11 cellular contexts compared by ENCODE assay signal in the genomic region with DNA sequence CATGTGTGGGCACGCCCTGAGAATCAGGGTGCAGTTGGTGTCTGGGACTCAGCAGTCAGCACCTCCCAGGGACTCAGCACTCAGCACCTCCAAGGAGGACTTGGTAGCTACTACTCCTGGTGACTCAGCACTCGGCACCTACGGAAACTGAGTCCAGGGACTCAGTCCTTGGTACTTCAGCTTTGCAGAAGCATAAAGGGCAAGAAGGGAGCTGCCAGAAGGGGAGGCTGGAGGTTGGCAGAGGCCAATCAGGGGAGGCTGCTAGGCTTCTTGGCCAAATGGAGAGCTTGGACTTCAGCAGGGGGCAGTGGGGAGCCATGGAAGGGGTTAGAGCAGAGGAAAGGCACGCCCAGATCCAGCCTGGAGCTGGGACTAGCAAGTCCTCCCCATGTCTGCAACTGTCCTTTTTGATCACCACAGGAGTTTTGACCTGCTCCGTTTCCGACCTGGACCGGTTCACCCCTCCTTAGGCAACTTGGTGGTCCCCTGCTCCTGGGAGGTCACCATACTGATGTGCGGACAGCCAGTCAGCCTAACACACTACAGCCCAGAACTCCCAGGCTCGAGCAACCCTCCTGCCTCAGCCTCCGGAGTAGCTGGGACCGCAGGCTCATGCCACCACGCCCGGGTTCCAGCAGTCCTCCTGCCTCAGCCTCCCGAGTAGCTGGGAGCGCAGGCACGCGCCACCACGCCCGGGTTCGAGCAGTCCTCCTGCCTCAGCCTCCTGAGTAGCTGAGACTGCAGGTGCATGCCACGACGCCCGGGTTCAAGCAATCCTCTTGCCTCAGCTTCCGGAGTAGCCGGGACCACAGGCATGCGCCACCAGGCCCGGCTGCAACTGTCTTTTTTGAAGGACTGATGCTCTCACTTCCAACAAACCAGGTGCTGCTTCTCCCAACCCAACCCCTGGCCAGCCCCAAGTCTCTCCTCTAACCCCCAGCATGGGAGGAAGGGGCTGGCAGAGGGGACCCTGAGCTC. TPM values are rescaled to one million over a fixed set of nuclear protein-coding genes. Genes with fewer than 3 reads are reported as not detected.
DNase-seq lines count a peak whose midpoint lies in the region; ATAC-seq, FAIRE-seq and TF ChIP-seq lines count a peak whose summit lies in the region.
"Had no signal": no experiment of that assay in that cellular context is flagged by ENCODE, and none has a peak within 500 bp of the region (broad histone marks: within the 10 kb centered on the region; RNA-seq: fewer than 3 reads in every experiment).

No MANE protein-coding gene starts in this region.

- H3K36me3 Mint-ChIP-seq in activated T-helper 2 cell treated with anti-CD3 and anti-CD28 coated beads, Interferon-gamma antibody, Interleukin-2, Interleukin-4, amounts not matched to agents 10 μg/mL and 5 μg/mL and 100 μg/mL, durations not matched to agents 14 hours and 24 hours and 36 hours (ENCODE audit: low read depth): no peaks in the 10 kb centered on the region

- peaks cover 10% of the 10 kb centered on the region; the same call in 1 of the 2 replicates for H3F3A ChIP-seq in GM23248 (ENCODE audit: insufficient read depth)

- peaks cover 13% of the 10 kb centered on the region for H3K4me1 Mint-ChIP-seq in activated T-helper 2 cell treated with anti-CD3 and anti-CD28 coated beads, Interferon-gamma antibody, Interleukin-2, Interleukin-4, amounts not matched to agents 10 μg/mL and 5 μg/mL and 100 μg/mL, durations not matched to agents 14 hours and 24 hours and 36 hours (ENCODE audit: low read depth)

- H3K4me2 ChIP-seq in GM23248 (ENCODE audit: unreplicated experiment): no peak overlapping the region

- WGBS in GM23248 (ENCODE audit: low coverage in 1 of 2, low lambda C conversion rate in 2 of 2, missing lambda C conversion rate in 2 of 2), 2 experiments: 77% methylated on average over 24 to 27 of the region's 27 CpGs

- no peaks in the 10 kb centered on the region for H3K9me3 Mint-ChIP-seq in activated T-helper 2 cell treated with anti-CD3 and anti-CD28 coated beads, Interferon-gamma antibody, Interleukin-2, Interleukin-4, amounts not matched to agents 10 μg/mL and 5 μg/mL and 100 μg/mL, durations not matched to agents 14 hours and 24 hours and 36 hours

- no peak overlapping the region for H3K27ac Mint-ChIP-seq in activated T-helper 2 cell treated with anti-CD3 and anti-CD28 coated beads, Interferon-gamma antibody, Interleukin-2, Interleukin-4, amounts not matched to agents 10 μg/mL and 5 μg/mL and 100 μg/mL, durations not matched to agents 14 hours and 24 hours and 36 hours

- in situ Hi-C loops in GM23248 (cut with MboI): no loop called here

- H3K4me3 Mint-ChIP-seq in activated T-helper 2 cell treated with anti-CD3 and anti-CD28 coated beads, Interferon-gamma antibody, Interleukin-2, Interleukin-4, amounts not matched to agents 10 μg/mL and 5 μg/mL and 100 μg/mL, durations not matched to agents 14 hours and 24 hours and 36 hours (ENCODE audit: low read depth): peak overlapping the region; percentile 76

- no peak overlapping the region for H3K9ac ChIP-seq in GM23248

- H3K9me2 ChIP-seq in GM23248 (ENCODE audit: insufficient read depth): no peaks in the 10 kb centered on the region

- H3K4me3 ChIP-seq in GM23248: no peak overlapping the region

- H3K27me3 ChIP-seq in GM23248 (replicated peaks; ENCODE audit: insufficient read depth): peaks cover 2% of the 10 kb centered on the region; the same call in 1 of the 2 replicates

- no peaks in the 10 kb centered on the region for H3K79me2 ChIP-seq in GM23248 (ENCODE audit: insufficient read depth)

- no peaks in the 10 kb centered on the region for H4K20me1 ChIP-seq in GM23248 (ENCODE audit: insufficient read depth)

- ATAC-seq in left lobe of liver (peak; percentile 13), HG03520 (IDR thresholded peaks at IDR 0.05; ENCODE audit: unreplicated experiment) (no peak)

- no peak for FAIRE-seq in GM12891 (lab: Jason Lieb, UNC)
- FAIRE-seq: GM18507 had no signal

- H3K36me3 ChIP-seq in GM23248 (ENCODE audit: low read depth): no peaks in the 10 kb centered on the region

- H3K27ac ChIP-seq in GM23248: no peak overlapping the region

- H3K4me1 ChIP-seq in GM23248 (ENCODE audit: insufficient read depth): peaks cover 12% of the 10 kb centered on the region

- H3K27me3 Mint-ChIP-seq in activated T-helper 2 cell treated with anti-CD3 and anti-CD28 coated beads, Interferon-gamma antibody, Interleukin-2, Interleukin-4, amounts not matched to agents 10 μg/mL and 5 μg/mL and 100 μg/mL, durations not matched to agents 14 hours and 24 hours and 36 hours (ENCODE audit: low read depth): peaks cover 3% of the 10 kb centered on the region

- TF ChIP-seq POLR2A in GM12891 (IDR thresholded peaks at IDR 0.05; ENCODE audit: low read depth, low read length): no peak

- no peaks in the 10 kb centered on the region for H3K9me3 ChIP-seq in GM23248 (ENCODE audit: low read depth)

- DNase-seq in CD1c-positive myeloid dendritic cell (ENCODE audit: extremely low spot score): peak; percentile 18
- DNase-seq in GM23248: peak; percentile 34
- no peak for DNase-seq in activated T-helper 2 cell treated with anti-CD3 and anti-CD28 coated beads, Interferon-gamma antibody, Interleukin-2, Interleukin-4, amounts not matched to agents 10 μg/mL and 5 μg/mL and 100 μg/mL, durations not matched to agents 14 hours and 24 hours and 36 hours (ENCODE audit: low spot score)
- DNase-seq in left lobe of liver (ENCODE audit: low spot score): no peak
- DNase-seq in COR-L47 (lab: John Stamatoyannopoulos, UW): no peak
- DNase-seq in GM12891 (ENCODE audit: insufficient read length, low spot score): no peak
- no peak for DNase-seq in NCI-H345 treated with DMSO at 0.1 percent for 48 hours (lab: John Stamatoyannopoulos, UW; ENCODE audit: unreplicated experiment)
- DNase-seq: NCI-H510A, nucleus accumbens had no signal

- intact Hi-C loops in activated T-helper 2 cell treated with anti-CD3 and anti-CD28 coated beads, Interferon-gamma antibody, Interleukin-2, Interleukin-4, amounts not matched to agents 10 μg/mL and 5 μg/mL and 100 μg/mL, durations not matched to agents 14 hours and 24 hours and 36 hours (cut with micrococcal nuclease): no loop called here

- H2AFZ ChIP-seq in GM23248: no peak overlapping the region

TF ChIP-seq in GM12891, 5 proteins besides CTCF, POLR2A, EP300 and RAD21:
- no peak for TF ChIP-seq POU2F2 (IDR thresholded peaks at IDR 0.05; ENCODE audit: low read depth, low read length)
- no peak for TF ChIP-seq PAX5 (IDR thresholded peaks at IDR 0.05; ENCODE audit: insufficient read depth, low read length, severe bottlenecking)
- no peak for TF ChIP-seq TAF1 (IDR thresholded peaks at IDR 0.05; ENCODE audit: low read depth, low read length)
- no peak for TF ChIP-seq SPI1 (IDR thresholded peaks at IDR 0.05; ENCODE audit: low read depth, low read length)
- TF ChIP-seq POLR2AphosphoS5 (IDR thresholded peaks at IDR 0.05; ENCODE audit: low read depth, low read length): no peak
TF ChIP-seq in GM12891: peak in this region for 0.

RNA-seq across cellular contexts. Expression of a gene that starts 1.5 kb away (rescaled TPM):
- not detected in 2 replicates for total RNA-seq in GM23248 (2014; rRNA removed; shearing (Covaris generic))
- not detected in 2 replicates for polyA plus RNA-seq in GM23248 (2016; fragmentation: Nextera tagmentation; extraction: Ambion mirVana)
- 35.4 and 36.9 TPM in 2 replicates for total RNA-seq in activated T-helper 2 cell treated with anti-CD3 and anti-CD28 coated beads, Interferon-gamma antibody, Interleukin-2, Interleukin-4, amounts not matched to agents 10 μg/mL and 5 μg/mL and 100 μg/mL, durations not matched to agents 14 hours and 24 hours and 36 hours
- 0.83 TPM for total RNA-seq in left lobe of liver
- 30.5 TPM for polyA plus RNA-seq in GM12891 (2012; ENCODE audit: low read depth, missing spikeins)

RNA-seq across cellular contexts. Expression of a gene that starts 9.7 kb away (rescaled TPM):
- 29.2 and 44.1 TPM in 2 replicates for total RNA-seq in GM23248 (2014; rRNA removed; shearing (Covaris generic))
- 20.1 and 22.2 TPM in 2 replicates for polyA plus RNA-seq in GM23248 (2016; fragmentation: Nextera tagmentation; extraction: Ambion mirVana)
- total RNA-seq in activated T-helper 2 cell treated with anti-CD3 and anti-CD28 coated beads, Interferon-gamma antibody, Interleukin-2, Interleukin-4, amounts not matched to agents 10 μg/mL and 5 μg/mL and 100 μg/mL, durations not matched to agents 14 hours and 24 hours and 36 hours: 32.1 and 34.4 TPM in 2 replicates
- 10.2 TPM for total RNA-seq in left lobe of liver
- 7.6 TPM for polyA plus RNA-seq in GM12891 (2012; ENCODE audit: low read depth, missing spikeins)

RNA-seq across cellular contexts. Expression of a gene that starts 25.6 kb away (rescaled TPM):
- total RNA-seq in GM23248 (2014; rRNA removed; shearing (Covaris generic)): 17.7 and 28.3 TPM in 2 replicates
- 59.5 and 61.1 TPM in 2 replicates for polyA plus RNA-seq in GM23248 (2016; fragmentation: Nextera tagmentation; extraction: Ambion mirVana)
- 41.5 and 53.4 TPM in 2 replicates for total RNA-seq in activated T-helper 2 cell treated with anti-CD3 and anti-CD28 coated beads, Interferon-gamma antibody, Interleukin-2, Interleukin-4, amounts not matched to agents 10 μg/mL and 5 μg/mL and 100 μg/mL, durations not matched to agents 14 hours and 24 hours and 36 hours
- total RNA-seq in left lobe of liver: 96.2 TPM
- polyA plus RNA-seq in GM12891 (2012; ENCODE audit: low read depth, missing spikeins): 4.6 TPM

RNA-seq across cellular contexts. Expression of a gene that starts 46.3 kb away (rescaled TPM):
- total RNA-seq in GM23248 (2014; rRNA removed; shearing (Covaris generic)): 1.2 and 4.9 TPM in 2 replicates
- 2.2 and 2.4 TPM in 2 replicates for polyA plus RNA-seq in GM23248 (2016; fragmentation: Nextera tagmentation; extraction: Ambion mirVana)
- total RNA-seq in activated T-helper 2 cell treated with anti-CD3 and anti-CD28 coated beads, Interferon-gamma antibody, Interleukin-2, Interleukin-4, amounts not matched to agents 10 μg/mL and 5 μg/mL and 100 μg/mL, durations not matched to agents 14 hours and 24 hours and 36 hours: not detected in 2 replicates
- total RNA-seq in left lobe of liver: 1.2 TPM
- polyA plus RNA-seq in GM12891 (2012; ENCODE audit: low read depth, missing spikeins): 0.09 TPM

Comparison
In these comparisons a context has a peak if more than half of its experiments do, and no peak if none do; other contexts are left out.
1. DNase-seq: peak in CD1c-positive myeloid dendritic cell (single experiment) and GM23248 (single experiment); none in activated T-helper 2 cell treated with anti-CD3 and anti-CD28 coated beads, Interferon-gamma antibody, Interleukin-2, Interleukin-4, amounts not matched to agents 10 μg/mL and 5 μg/mL and 100 μg/mL, durations not matched to agents 14 hours and 24 hours and 36 hours (single experiment), left lobe of liver (single experiment), COR-L47 (single experiment), GM12891 (single experiment) and NCI-H345 treated with DMSO at 0.1 percent for 48 hours (single experiment).
2. RNA of a gene that starts 1.5 kb away (total RNA-seq): 35.4 to 36.9 TPM in activated T-helper 2 cell treated with anti-CD3 and anti-CD28 coated beads, Interferon-gamma antibody, Interleukin-2, Interleukin-4, amounts not matched to agents 10 μg/mL and 5 μg/mL and 100 μg/mL, durations not matched to agents 14 hours and 24 hours and 36 hours; 0.83 TPM in left lobe of liver (single experiment) and not detected in GM23248; every median in the first group is over 10 times any median in the second.